34 cellular contexts compared by ENCODE assay signal in the genomic region with DNA sequence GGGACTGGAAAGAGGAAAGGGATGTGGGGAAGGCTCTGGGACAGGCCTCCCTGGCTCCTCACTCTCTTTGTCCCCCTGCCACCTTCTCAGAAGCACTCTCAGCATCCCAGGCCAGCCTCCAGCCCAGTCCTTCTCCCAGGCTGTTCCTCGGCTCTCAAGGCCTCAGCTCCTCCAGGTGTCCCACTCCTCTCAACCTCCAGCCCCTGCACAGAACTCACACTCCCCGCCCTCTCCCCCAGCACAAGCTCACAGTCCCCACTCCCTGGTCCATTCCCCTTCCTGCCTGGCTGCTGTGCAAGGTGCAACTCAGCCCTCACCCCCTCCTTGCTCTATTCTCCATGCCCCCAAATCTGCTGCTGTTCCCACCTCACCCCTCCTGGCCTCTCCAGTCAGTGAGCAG.
"Had no signal": no experiment of that assay in that cellular context is flagged by ENCODE, and none has a peak within 500 bp of the region (broad histone marks: within the 10 kb centered on the region; RNA-seq: fewer than 3 reads in every experiment).

No MANE protein-coding gene starts in this region.

- H3K9me3 ChIP-seq: Peyer's patch had no signal

- H3K9me3 Mint-ChIP-seq: activated CD4-positive, alpha-beta memory T cell treated with anti-CD3 and anti-CD28 coated beads for 36 hours; activated naive CD8-positive, alpha-beta T cell treated with anti-CD3 and anti-CD28 coated beads for 36 hours; central memory CD8-positive, alpha-beta T cell had no signal

- H3K27ac ChIP-seq: cardiac muscle cell, Peyer's patch, VCaP had no signal

- H3K27ac Mint-ChIP-seq: activated B cell treated with CpG ODN at 0.5 μM for 24 hours; activated CD4-positive, alpha-beta memory T cell treated with anti-CD3 and anti-CD28 coated beads for 36 hours; activated CD8-positive, alpha-beta memory T cell treated with anti-CD3 and anti-CD28 coated beads, Interleukin-2, amount 10 ng/mL, durations not matched to agents 7 days and 5 days; activated naive CD8-positive, alpha-beta T cell treated with anti-CD3 and anti-CD28 coated beads for 36 hours; activated T-helper 17 cell treated with anti-CD3 and anti-CD28 coated beads, Interleukin-2, amount 50 U/mL, for 72 hours had no signal

- H3K4me3 Mint-ChIP-seq: activated B cell treated with CpG ODN at 0.5 μM for 24 hours; activated CD4-positive, alpha-beta memory T cell treated with anti-CD3 and anti-CD28 coated beads for 36 hours; activated CD8-positive, alpha-beta memory T cell treated with anti-CD3 and anti-CD28 coated beads, Interleukin-2, amount 10 ng/mL, durations not matched to agents 7 days and 5 days; activated naive CD8-positive, alpha-beta T cell treated with anti-CD3 and anti-CD28 coated beads for 36 hours; activated T-helper 17 cell treated with anti-CD3 and anti-CD28 coated beads, Interleukin-2, amount 50 U/mL, for 72 hours; central memory CD8-positive, alpha-beta T cell had no signal

- H3K27me3 Mint-ChIP-seq: activated B cell treated with CpG ODN at 0.5 μM for 24 hours; activated CD4-positive, alpha-beta memory T cell treated with anti-CD3 and anti-CD28 coated beads for 36 hours; activated CD8-positive, alpha-beta memory T cell treated with anti-CD3 and anti-CD28 coated beads, Interleukin-2, amount 10 ng/mL, durations not matched to agents 7 days and 5 days; activated naive CD8-positive, alpha-beta T cell treated with anti-CD3 and anti-CD28 coated beads for 36 hours; activated T-helper 17 cell treated with anti-CD3 and anti-CD28 coated beads, Interleukin-2, amount 50 U/mL, for 72 hours; central memory CD8-positive, alpha-beta T cell had no signal

- H3K27me3 ChIP-seq: cardiac muscle cell, Peyer's patch had no signal

- H3K36me3 Mint-ChIP-seq: activated CD4-positive, alpha-beta memory T cell treated with anti-CD3 and anti-CD28 coated beads for 36 hours; activated CD8-positive, alpha-beta memory T cell treated with anti-CD3 and anti-CD28 coated beads, Interleukin-2, amount 10 ng/mL, durations not matched to agents 7 days and 5 days; activated naive CD8-positive, alpha-beta T cell treated with anti-CD3 and anti-CD28 coated beads for 36 hours had no signal

- H3K4me3 ChIP-seq: cardiac muscle cell, Peyer's patch had no signal

- H3K36me3 ChIP-seq: cardiac muscle cell, Peyer's patch had no signal

- DNase-seq: activated B cell treated with CpG ODN at 0.5 μM for 24 hours; activated CD4-positive, alpha-beta memory T cell treated with anti-CD3 and anti-CD28 coated beads for 36 hours; activated CD4-positive, alpha-beta T cell treated with anti-CD3 and anti-CD28 coated beads, Interleukin-2, amount 50 U/mL, for 1 hour; activated CD4-positive, CD25-positive, alpha-beta regulatory T cell treated with anti-CD3 and anti-CD28 coated beads, Interleukin-2, amount 50 U/mL, for 72 hours; activated CD8-positive, alpha-beta memory T cell treated with anti-CD3 and anti-CD28 coated beads for 24 hours; activated CD8-positive, alpha-beta memory T cell treated with anti-CD3 and anti-CD28 coated beads, Interleukin-2, amount 10 ng/mL, durations not matched to agents 7 days and 5 days; activated CD8-positive, alpha-beta memory T cell treated with anti-CD3 and anti-CD28 coated beads, Interleukin-2, amount 50 U/mL, for 48 hours; activated effector memory CD4-positive, alpha-beta T cell treated with anti-CD3 and anti-CD28 coated beads, Interleukin-2, amount 50 U/mL, for 16 hours; activated naive CD4-positive, alpha-beta T cell; activated naive CD4-positive, alpha-beta T cell treated with anti-CD3 and anti-CD28 coated beads, Interleukin-2, amount 50 U/mL, for 16 hours; activated naive CD8-positive, alpha-beta T cell treated with anti-CD3 and anti-CD28 coated beads for 36 hours; activated T-cell treated with anti-CD3 and anti-CD28 coated beads, Interleukin-2, amount 50 U/mL, for 48 hours; amniotic stem cell; NCI-H1105; NCI-H1417 treated with DMSO at 0.1 percent for 48 hours; NCI-H187 treated with DMSO at 0.1 percent for 48 hours; NCI-H2081; NCI-H2171 treated with DMSO at 0.1 percent for 48 hours; NCI-H2227 treated with DMSO at 0.1 percent for 48 hours; NCI-H748 treated with DMSO at 0.1 percent for 48 hours; NK-92 treated with Interleukin-12 subunit alpha and Interleukin-12 subunit beta, amount 100 ng/mL, for 24 hours; PC-3; RPMI8226; SIG-M5; SW 1271; T-helper 1 cell; T-helper 2 cell; T-helper 9 cell had no signal

- ATAC-seq: activated CD8-positive, alpha-beta memory T cell treated with anti-CD3 and anti-CD28 coated beads, Interleukin-2, amount 10 ng/mL, durations not matched to agents 7 days and 5 days; activated T-helper 17 cell treated with anti-CD3 and anti-CD28 coated beads, Interleukin-2, amount 50 U/mL, for 72 hours; PC-3; SK-N-SH treated with all-trans-retinoic acid at 6 μM for 48 hours had no signal
